In the genomic region with DNA sequence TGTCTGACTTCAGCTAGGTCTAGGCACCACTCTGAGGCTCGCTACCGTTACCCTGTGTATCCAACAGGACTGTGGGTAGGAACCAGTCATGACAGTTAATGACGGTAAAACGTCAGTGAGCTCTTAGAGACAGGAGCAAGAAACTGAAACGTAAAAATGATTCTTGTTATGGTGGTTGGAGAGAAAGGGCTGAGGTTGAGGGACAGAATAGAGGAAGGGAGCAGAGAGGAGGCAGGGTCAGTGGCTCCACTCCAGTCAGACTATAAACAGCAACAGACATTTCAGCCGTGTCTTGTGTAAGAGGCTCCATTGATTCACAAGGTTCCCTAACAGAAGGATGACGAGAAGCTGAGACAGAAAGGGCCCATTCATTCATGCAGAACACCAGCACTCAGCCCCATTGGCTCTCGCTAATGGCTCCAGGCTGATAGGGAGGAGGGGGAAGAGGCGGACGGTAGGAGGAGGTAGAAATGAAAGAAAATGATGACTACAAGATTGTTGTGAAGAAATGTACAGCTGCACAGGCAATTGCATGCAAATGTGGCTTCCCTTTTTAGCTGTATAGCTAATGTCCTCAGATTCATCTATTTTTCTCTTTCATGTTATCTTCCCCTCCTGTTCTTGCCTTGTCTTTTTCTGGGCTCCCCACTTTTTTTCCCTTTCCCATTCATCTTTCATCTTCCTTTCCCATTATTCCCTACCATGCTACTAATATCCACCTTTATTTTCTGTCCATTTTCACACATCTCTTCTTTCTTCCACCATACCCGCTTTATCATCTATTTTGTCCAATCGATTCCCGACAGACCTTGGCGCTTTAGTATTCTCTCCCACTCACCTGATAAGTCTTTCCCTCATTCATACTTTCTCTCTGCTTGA, we compare ENCODE assay signal across 8 cellular contexts. TPM values are rescaled to one million over a fixed set of nuclear protein-coding genes. Genes with fewer than 3 reads are reported as not detected.
DNase-seq lines count a peak whose midpoint lies in the region; ATAC-seq and TF ChIP-seq lines count a peak whose summit lies in the region.

No MANE protein-coding gene starts in this region.

- intact Hi-C loops in CD14-positive monocyte (cut with micrococcal nuclease): loop anchor here in 1 of 2 donors (2.0 to 5.0 kb wide), 2 partner anchors 30 to 34 kb away; partner anchors contain the start of gene ETS1
- intact Hi-C loops in activated CD8-positive, alpha-beta T cell treated with anti-CD3 and anti-CD28 coated beads for 36 hours (cut with micrococcal nuclease): no loop called here
- intact Hi-C loops in heart right ventricle (cut with DNase I): loop anchor here in 6 of 10 donors (5.0 to 10.0 kb wide), 5 partner anchors 74 to 381 kb away; no protein-coding TSS in a partner anchor

- peak overlapping the region in 7 of 10 donors; percentile 34 to 85 (median 50) for H3K27ac ChIP-seq in heart right ventricle
- peak overlapping the region in 3 of 4 donors; percentile 63 to 72 (median 65) for H3K27ac ChIP-seq in tibial nerve

- H3K4me1 Mint-ChIP-seq in CD14-positive monocyte: peaks cover 61% of the 10 kb centered on the region
- H3K4me1 Mint-ChIP-seq in activated CD8-positive, alpha-beta T cell treated with anti-CD3 and anti-CD28 coated beads for 36 hours (ENCODE audit: low read depth): peaks cover 59% of the 10 kb centered on the region

- no peak for TF ChIP-seq POLR2A in tibial nerve (IDR thresholded peaks at IDR 0.05)

- H3K36me3 Mint-ChIP-seq in CD14-positive monocyte: peaks cover 0 to 6% of the 10 kb centered on the region in 2 donors
- H3K36me3 Mint-ChIP-seq in activated CD8-positive, alpha-beta T cell treated with anti-CD3 and anti-CD28 coated beads for 36 hours (ENCODE audit: low read depth): peaks cover 2% of the 10 kb centered on the region

- H3K4me1 ChIP-seq in heart right ventricle (peaks cover 3 to 76% (median 56%) of the 10 kb centered on the region in 9 donors), tibial nerve (peaks cover 0 to 51% (median 23%) of the 10 kb centered on the region in 4 donors)

- TF ChIP-seq CTCF in CD14-positive monocyte (IDR thresholded peaks at IDR 0.05): no peak
- TF ChIP-seq CTCF in activated CD8-positive, alpha-beta T cell treated with anti-CD3 and anti-CD28 coated beads for 36 hours (IDR thresholded peaks at IDR 0.05): no peak
- no peak for TF ChIP-seq CTCF in heart right ventricle (IDR thresholded peaks at IDR 0.05)
- TF ChIP-seq CTCF in tibial nerve (IDR thresholded peaks at IDR 0.05): no peak

- peak in 1 of 2 donors; percentile 84 for TF ChIP-seq EP300 in tibial nerve (IDR thresholded peaks at IDR 0.05)

- 68 to 70% methylated on average over 14 of the region's 14 CpGs for WGBS in heart right ventricle, 2 donors
- WGBS in tibial nerve, 2 donors: 40 to 47% methylated on average over 14 of the region's 14 CpGs

- peak; percentile 53 for ATAC-seq in HG03175 (IDR thresholded peaks at IDR 0.05; ENCODE audit: unreplicated experiment)
- ATAC-seq in activated CD8-positive, alpha-beta T cell treated with anti-CD3 and anti-CD28 coated beads for 36 hours: peak; percentile 8
- peak in 3 of 8 donors; percentile 2 to 54 (median 23) for ATAC-seq in heart right ventricle

- peak overlapping the region; percentile 81 to 95 (median 93) for H3K27ac Mint-ChIP-seq in CD14-positive monocyte
- H3K27ac Mint-ChIP-seq in activated CD8-positive, alpha-beta T cell treated with anti-CD3 and anti-CD28 coated beads for 36 hours: peak overlapping the region; percentile 89

- H3K9me3 ChIP-seq in heart right ventricle (no peaks in the 10 kb centered on the region), tibial nerve (no peaks in the 10 kb centered on the region)

- H3K4me3 ChIP-seq in heart right ventricle (no peak overlapping the region), tibial nerve (no peak overlapping the region)

- peak overlapping the region; percentile 61 to 91 for H3K4me3 Mint-ChIP-seq in CD14-positive monocyte
- H3K4me3 Mint-ChIP-seq in activated CD8-positive, alpha-beta T cell treated with anti-CD3 and anti-CD28 coated beads for 36 hours: peak overlapping the region; percentile 31

- CTCF ChIA-PET in activated CD8-positive, alpha-beta T cell treated with anti-CD3 and anti-CD28 coated beads for 36 hours (lab: Charles Lee): interaction anchor here (1.0 to 4.0 kb wide), 14 partner anchors 9 to 278 kb away, joined by 3 to 22 read pairs (median 4); no protein-coding TSS in a partner anchor

- peaks cover under 1 to 21% (median 21%) of the 10 kb centered on the region in 3 donors for H3K27me3 Mint-ChIP-seq in CD14-positive monocyte (ENCODE audit: low read depth in 3 of 3)
- H3K27me3 Mint-ChIP-seq in activated CD8-positive, alpha-beta T cell treated with anti-CD3 and anti-CD28 coated beads for 36 hours: no peaks in the 10 kb centered on the region

- POLR2A ChIA-PET in activated CD8-positive, alpha-beta T cell treated with anti-CD3 and anti-CD28 coated beads for 36 hours (lab: Charles Lee): interaction anchor here (1.0 to 3.1 kb wide), 17 partner anchors 9 to 88 kb away, joined by 3 to 10 read pairs (median 4); no protein-coding TSS in a partner anchor

- peaks cover 0 to 3% (median 0%) of the 10 kb centered on the region in 7 donors for H3K9me3 Mint-ChIP-seq in CD14-positive monocyte
- H3K9me3 Mint-ChIP-seq in activated CD8-positive, alpha-beta T cell treated with anti-CD3 and anti-CD28 coated beads for 36 hours: no peaks in the 10 kb centered on the region

- peak; percentile 87 for DNase-seq in CD14-positive monocyte (ENCODE audit: low spot score)
- peak; percentile 76 for DNase-seq in GM19238 (ENCODE audit: insufficient read length, low spot score)
- DNase-seq in activated CD8-positive, alpha-beta T cell treated with anti-CD3 and anti-CD28 coated beads for 36 hours: peak; percentile 41
- no peak for DNase-seq in heart right ventricle
- peak in 1 of 2 donors; percentile 25 for DNase-seq in tibial nerve (ENCODE audit: low spot score in 2 of 2)
- DNase-seq in activated gamma-delta T cell treated with Interleukin-2 at 50 U/mL for 16 hours: no peak
- no peak for DNase-seq in NCI-H226

- H3K36me3 ChIP-seq in heart right ventricle (no peaks in the 10 kb centered on the region), tibial nerve (no peaks in the 10 kb centered on the region)

- H3K27me3 ChIP-seq in heart right ventricle (no peaks in the 10 kb centered on the region), tibial nerve (no peaks in the 10 kb centered on the region)

RNA-seq across cellular contexts. Expression of gene ETS1, which starts 34.3 kb away (rescaled TPM):
- polyA plus RNA-seq in CD14-positive monocyte (1 to 10 TPM; 1.6 TPM), heart right ventricle (10 to 100 TPM; 21.3 to 21.4 TPM)
- total RNA-seq in activated CD8-positive, alpha-beta T cell treated with anti-CD3 and anti-CD28 coated beads for 36 hours: 100 to 1,000 TPM; 527 to 532 TPM
- total RNA-seq in heart right ventricle (10 to 100 TPM; 33.1 to 93.4 (median 53.2) TPM), tibial nerve (10 to 100 TPM; 46.3 to 70.6 (median 57.6) TPM)

Comparison
In these comparisons a context has a peak if more than half of its experiments do, and no peak if none do; other contexts are left out.
1. DNase-seq: peak in CD14-positive monocyte (single experiment), GM19238 (single experiment) and activated CD8-positive, alpha-beta T cell treated with anti-CD3 and anti-CD28 coated beads for 36 hours (single experiment); none in heart right ventricle (0 of 2), activated gamma-delta T cell treated with Interleukin-2 at 50 U/mL for 16 hours (single experiment) and NCI-H226 (single experiment).
2. RNA of gene ETS1, which starts 34.3 kb away (total RNA-seq): 527 to 532 TPM in activated CD8-positive, alpha-beta T cell treated with anti-CD3 and anti-CD28 coated beads for 36 hours; 46.3 to 70.6 TPM in tibial nerve and 33.1 to 93.4 TPM in heart right ventricle; every median in the first group is over 4 times any median in the second.